1 cellular context compared by ENCODE assay signal in genomic region chr1:205631727-205632373, GRCh38.
TF ChIP-seq lines count a peak whose summit lies in the region.

ELK4 (minus strand) TSS chr1:205632011; CDS start chr1:205623882, 8,129 bp downstream.

TF ChIP-seq in K562, 482 proteins besides CTCF, POLR2A, EP300 and RAD21 (continued from another document and continues in another):
- no peak for TF ChIP-seq ZNF609 (CRISPR knock-in tag; IDR thresholded peaks at IDR 0.05; ENCODE audit: borderline replicate concordance)
- TF ChIP-seq ILK (tag; IDR thresholded peaks at IDR 0.05; ENCODE audit: borderline replicate concordance, low read depth): no peak
- no peak for TF ChIP-seq CBX2 (IDR thresholded peaks at IDR 0.05; ENCODE audit: insufficient read depth, low read length, poor library complexity, severe bottlenecking)
- TF ChIP-seq TCFL5 (CRISPR knock-in tag; conservative IDR thresholded peaks at IDR 0.05): no peak
- peak; percentile 7 for TF ChIP-seq NFYB (IDR thresholded peaks at IDR 0.05; ENCODE audit: extremely low read depth, insufficient read length)
- TF ChIP-seq TFE3 (CRISPR knock-in tag; IDR thresholded peaks at IDR 0.05): no peak
- no peak for TF ChIP-seq NFATC3 (IDR thresholded peaks at IDR 0.05)
- TF ChIP-seq CSDE1 (IDR thresholded peaks at IDR 0.05): no peak
- peak; percentile 76 for TF ChIP-seq NELFE (IDR thresholded peaks at IDR 0.05; ENCODE audit: insufficient read depth, insufficient read length)
- TF ChIP-seq EZH2 (IDR thresholded peaks at IDR 0.05; ENCODE audit: borderline replicate concordance, low read depth, low read length): no peak
- peak; percentile 94 for TF ChIP-seq CREB1 (IDR thresholded peaks at IDR 0.05)
- TF ChIP-seq CREB1 (CRISPR knock-in tag; IDR thresholded peaks at IDR 0.05): peak; percentile 96
- no peak for TF ChIP-seq ZNF184 (CRISPR knock-in tag; IDR thresholded peaks at IDR 0.05)
- no peak for TF ChIP-seq SMAD2 (IDR thresholded peaks at IDR 0.05; ENCODE audit: low read depth, low read length)
- no peak for TF ChIP-seq ZNF717 (CRISPR knock-in tag; IDR thresholded peaks at IDR 0.05)
- peak; percentile 87 for TF ChIP-seq ZBTB40 (IDR thresholded peaks at IDR 0.05)
- TF ChIP-seq ZBTB40 (CRISPR knock-in tag; IDR thresholded peaks at IDR 0.05): no peak
- TF ChIP-seq CBFA2T2 (conservative IDR thresholded peaks at IDR 0.05): no peak
- no peak for TF ChIP-seq RFX7 (CRISPR knock-in tag; IDR thresholded peaks at IDR 0.05)
- peak; percentile 86; the same call in 1 of the 2 replicates for TF ChIP-seq TOE1 (IDR thresholded peaks at IDR 0.05; ENCODE audit: borderline replicate concordance)
- TF ChIP-seq TOE1 (CRISPR knock-in tag; IDR thresholded peaks at IDR 0.05; ENCODE audit: borderline replicate concordance, low read depth): no peak
- TF ChIP-seq ATF4 (CRISPR knock-in tag; IDR thresholded peaks at IDR 0.05): 0 out of 2 replicates have a peak, but pooled peaks have one; percentile 33
- peak; percentile 82 for TF ChIP-seq L3MBTL2 (IDR thresholded peaks at IDR 0.05)
- no peak for TF ChIP-seq PURB (CRISPR knock-in tag; IDR thresholded peaks at IDR 0.05; ENCODE audit: low read depth)
- TF ChIP-seq RUNX1 (IDR thresholded peaks at IDR 0.05; ENCODE audit: low read depth): no peak
- TF ChIP-seq SMARCC2 (IDR thresholded peaks at IDR 0.05; ENCODE audit: low read depth): no peak
- TF ChIP-seq USF2 (CRISPR knock-in tag; IDR thresholded peaks at IDR 0.05): no peak
- TF ChIP-seq FOXO4 (CRISPR knock-in tag; IDR thresholded peaks at IDR 0.05): no peak
- no peak for TF ChIP-seq BMI1 (IDR thresholded peaks at IDR 0.05; ENCODE audit: low read length)
- no peak for TF ChIP-seq HMGXB4 (CRISPR knock-in tag; IDR thresholded peaks at IDR 0.05)
- TF ChIP-seq U2AF2 (optimal IDR thresholded peaks at IDR 0.05; ENCODE audit: low read depth, low read length): no peak
- no peak for TF ChIP-seq ZNF518B (CRISPR knock-in tag; IDR thresholded peaks at IDR 0.05)
